Comparison of ENCODE assay signal across 24 cellular contexts in genomic region chr3:3662610-3663009, GRCh38.
"Had no signal": no experiment of that assay in that cellular context is flagged by ENCODE, and none has a peak within 500 bp of the region (broad histone marks: within the 10 kb centered on the region; RNA-seq: fewer than 3 reads in every experiment).

No MANE protein-coding gene starts in this region.

- H3K4me3 ChIP-seq: left ventricle myocardium inferior, lung, mucosa of descending colon, ovary, right atrium auricular region, right lobe of liver, stomach, tibial nerve, uterus had no signal

- H3K4me3 Mint-ChIP-seq: immature natural killer cell; memory B cell; naive thymus-derived CD4-positive, alpha-beta T cell; natural killer cell treated with Interleukin-12 subunit alpha and Interleukin-12 subunit beta and Interleukin-15 and Interleukin-18, amount 100 ng/mL, for 72 hours; stimulated activated naive B cell treated with anti-CD40 and anti-IgM and Interleukin-4, amounts not matched to agents 10 μg/mL and 1 μg/mL and 100 μg/mL, for 72 hours; type B pancreatic cell had no signal

- FAIRE-seq: islet of Langerhans had no signal

- H3K9me3 ChIP-seq: mucosa of descending colon, right lobe of liver had no signal

- H3K36me3 ChIP-seq: left ventricle myocardium inferior, ovary, right atrium auricular region, right lobe of liver, stomach, tibial nerve, uterus had no signal

- H3K27ac Mint-ChIP-seq: immature natural killer cell; memory B cell; naive thymus-derived CD4-positive, alpha-beta T cell; natural killer cell treated with Interleukin-12 subunit alpha and Interleukin-12 subunit beta and Interleukin-15 and Interleukin-18, amount 100 ng/mL, for 72 hours; progenitor cell of endocrine pancreas; stimulated activated naive B cell treated with anti-CD40 and anti-IgM and Interleukin-4, amounts not matched to agents 10 μg/mL and 1 μg/mL and 100 μg/mL, for 72 hours; type B pancreatic cell had no signal

- H3K4me1 ChIP-seq: right atrium auricular region, right lobe of liver, stomach, tibial nerve, uterus had no signal

- H3K36me3 Mint-ChIP-seq: immature natural killer cell; natural killer cell treated with Interleukin-12 subunit alpha and Interleukin-12 subunit beta and Interleukin-15 and Interleukin-18, amount 100 ng/mL, for 72 hours; type B pancreatic cell had no signal

- H3K27me3 ChIP-seq: ovary, right atrium auricular region, right lobe of liver, stomach, tibial nerve, uterus had no signal

- DNase-seq: hippocampal formation; immature natural killer cell; left ventricle myocardium inferior; midbrain; mucosa of descending colon; naive thymus-derived CD4-positive, alpha-beta T cell; ovary; right lobe of liver; stimulated activated CD4-positive, alpha-beta T cell treated with anti-CD3 and anti-CD28 coated beads, Interleukin-12 subunit alpha, Interleukin-12 subunit beta, amount 100 ng/mL, for 4 hours; stimulated activated CD4-positive, alpha-beta T cell treated with anti-CD3 and anti-CD28 coated beads, Interleukin-15, amount 100 ng/mL, for 24 hours; stimulated activated CD4-positive, alpha-beta T cell treated with anti-CD3 and anti-CD28 coated beads, Interleukin-2, amount 100 ng/mL, for 24 hours; stimulated activated CD4-positive, alpha-beta T cell treated with anti-CD3 and anti-CD28 coated beads, Interleukin-4, amount 100 ng/mL, for 1 hour; stimulated activated naive B cell treated with anti-CD40 and anti-IgM and Interleukin-4, amounts not matched to agents 10 μg/mL and 1 μg/mL and 100 μg/mL, for 72 hours; stimulated activated naive CD8-positive, alpha-beta T cell treated with anti-CD3 and anti-CD28 coated beads, Interleukin-15, Interleukin-2, amounts not matched to agents 100 U/mL and 50 U/mL, for 24 hours; stomach; uterus had no signal

- H3K27ac ChIP-seq: left ventricle myocardium inferior, ovary, right atrium auricular region, right lobe of liver, stomach, tibial nerve, uterus had no signal

- H3K27me3 Mint-ChIP-seq: memory B cell, progenitor cell of endocrine pancreas, type B pancreatic cell had no signal
